ENCODE assay signal across 9 cellular contexts in genomic region chr9:35078066-35078465, GRCh38. TPM values are rescaled to one million over a fixed set of nuclear protein-coding genes. Genes with fewer than 3 reads are reported as not detected.
DNase-seq lines count a peak whose midpoint lies in the region; ATAC-seq and TF ChIP-seq lines count a peak whose summit lies in the region.
"Had no signal": no experiment of that assay in that cellular context is flagged by ENCODE, and none has a peak within 500 bp of the region (broad histone marks: within the 10 kb centered on the region; RNA-seq: fewer than 3 reads in every experiment).

No MANE protein-coding gene starts in this region.

- no peak for ATAC-seq in GM21717 (IDR thresholded peaks at IDR 0.05; ENCODE audit: unreplicated experiment)

- peak overlapping the region; percentile 94 for H3K4me2 ChIP-seq in hepatocyte

- POLR2A ChIA-PET in MCF 10A (lab: Yijun Ruan, JAX) = interaction anchor here (1.1 to 7.6 kb wide), 5 partner anchors 17 to 580 kb away, joined by 3 to 85 read pairs (median 7); partner anchors contain the start of genes CCDC107, PIGO, RMRP and STOML2

- TF ChIP-seq POLR2A in breast epithelium (IDR thresholded peaks at IDR 0.05) = no peak

- no peaks in the 10 kb centered on the region for H3K9me2 ChIP-seq in hepatocyte (replicated peaks; ENCODE audit: insufficient read depth)

- H3K27me3 ChIP-seq in breast epithelium = no peaks in the 10 kb centered on the region
- no peaks in the 10 kb centered on the region for H3K27me3 ChIP-seq in WERI-Rb-1 (ENCODE audit: insufficient read depth, low read depth, severe bottlenecking)
- H3K27me3 ChIP-seq in hepatocyte = no peaks in the 10 kb centered on the region

- peaks cover 20% of the 10 kb centered on the region for H3K79me2 ChIP-seq in hepatocyte

- intact Hi-C loops in MCF 10A (cut with micrococcal nuclease) = no loop called here
- intact Hi-C loops in breast epithelium (cut with DNase I; ENCODE audit: low total_unique reads) = no loop called here

- no peak overlapping the region for H3K27ac Mint-ChIP-seq in MCF 10A (ENCODE audit: low read depth, unreplicated experiment)

- no peaks in the 10 kb centered on the region for H4K20me1 ChIP-seq in hepatocyte (ENCODE audit: insufficient read depth, poor library complexity, severe bottlenecking)

- WGBS in hepatocyte (ENCODE audit: low lambda C conversion rate, missing lambda C conversion rate) = 70% methylated on average over 4 of the region's 4 CpGs

- no peaks in the 10 kb centered on the region for H3K9me3 ChIP-seq in breast epithelium
- H3K9me3 ChIP-seq in WERI-Rb-1 (ENCODE audit: severe bottlenecking) = no peaks in the 10 kb centered on the region
- H3K9me3 ChIP-seq in hepatocyte (ENCODE audit: low read depth) = no peaks in the 10 kb centered on the region

- peak overlapping the region; percentile 94 for H3K4me3 Mint-ChIP-seq in MCF 10A (ENCODE audit: unreplicated experiment)

- BruUV-seq in MCF 10A (replicated peaks; lab: Mats Ljungman, UMichigan) = no TSS peak

- DNase-seq in MCF 10A (ENCODE audit: unreplicated experiment) (no peak), breast epithelium (ENCODE audit: low spot score in 2 of 2) (no peak), WERI-Rb-1 (no peak), hepatocyte (ENCODE audit: low spot score) (no peak), germinal center (ENCODE audit: low spot score) (no peak), EL (no peak), NCI-H2196 treated with DMSO at 0.1 percent for 48 hours (lab: John Stamatoyannopoulos, UW; ENCODE audit: unreplicated experiment) (no peak)
- DNase-seq: NCI-H1105 had no signal

- H3K4me1 ChIP-seq in breast epithelium (peaks cover 0 to 10% of the 10 kb centered on the region in 2 donors), hepatocyte (ENCODE audit: insufficient read depth) (peaks cover 6% of the 10 kb centered on the region)

- H3K4me1 Mint-ChIP-seq in MCF 10A (ENCODE audit: insufficient read depth, unreplicated experiment) = peaks cover 11% of the 10 kb centered on the region

- H3K36me3 Mint-ChIP-seq in MCF 10A (ENCODE audit: insufficient read depth, unreplicated experiment) = peaks cover 21% of the 10 kb centered on the region

- TF ChIP-seq CTCF in MCF 10A (IDR thresholded peaks at IDR 0.05; ENCODE audit: unreplicated experiment) (no peak), breast epithelium (IDR thresholded peaks at IDR 0.05) (no peak), WERI-Rb-1 (IDR thresholded peaks at IDR 0.05; ENCODE audit: low read depth, low read length) (no peak), hepatocyte (IDR thresholded peaks at IDR 0.05; ENCODE audit: poor library complexity) (no peak)

- no peaks in the 10 kb centered on the region for H3K36me3 ChIP-seq in breast epithelium
- peaks cover 51% of the 10 kb centered on the region for H3K36me3 ChIP-seq in WERI-Rb-1
- no peaks in the 10 kb centered on the region for H3K36me3 ChIP-seq in hepatocyte (replicated peaks; ENCODE audit: insufficient read depth, low read depth)

- no peak overlapping the region for H3K27ac ChIP-seq in breast epithelium
- peak overlapping the region; percentile 98 for H3K27ac ChIP-seq in WERI-Rb-1
- no peak overlapping the region for H3K27ac ChIP-seq in hepatocyte

- no peak overlapping the region for H3K4me3 ChIP-seq in breast epithelium
- H3K4me3 ChIP-seq in WERI-Rb-1 (ENCODE audit: low read depth, low read length) = peak overlapping the region; percentile 79
- H3K4me3 ChIP-seq in hepatocyte = no peak overlapping the region

- H3K9me3 Mint-ChIP-seq in MCF 10A (ENCODE audit: unreplicated experiment) = no peaks in the 10 kb centered on the region

- H2AFZ ChIP-seq in hepatocyte = no peak overlapping the region

- CTCF ChIA-PET in MCF 10A (lab: Yijun Ruan, JAX) = interaction anchor here (3.5 to 3.6 kb wide), 2 partner anchors 18 to 178 kb away, joined by 16 to 23 read pairs; partner anchors contain the start of gene PIGO

- H3K27me3 Mint-ChIP-seq in MCF 10A (ENCODE audit: insufficient read depth, unreplicated experiment) = no peaks in the 10 kb centered on the region

RNA-seq across cellular contexts. Expression of gene FANCG, which starts 1.7 kb away (rescaled TPM):
- total RNA-seq in MCF 10A (2022) (20.2 and 21.2 TPM in 2 replicates), breast epithelium (10 to 100 TPM; 10.7 to 15.2 (median 13.4) TPM), hepatocyte (13.4 and 38.2 TPM in 2 replicates)
- polyA plus RNA-seq in hepatocyte = 15.3 and 15.8 TPM in 2 replicates

RNA-seq across cellular contexts. Expression of gene VCP, which starts 5.6 kb away (rescaled TPM):
- 146 and 156 TPM in 2 replicates for total RNA-seq in MCF 10A (2022)
- total RNA-seq in breast epithelium = 100 to 1,000 TPM; 150 to 173 (median 168) TPM
- 234 and 250 TPM in 2 replicates for total RNA-seq in hepatocyte
- polyA plus RNA-seq in hepatocyte = 259 and 284 TPM in 2 replicates

RNA-seq across cellular contexts. Expression of gene PIGO, which starts 18.3 kb away (rescaled TPM):
- total RNA-seq in MCF 10A (2022) (34.8 and 39.2 TPM in 2 replicates), breast epithelium (10 to 100 TPM; 15.4 to 24.9 (median 18.0) TPM), hepatocyte (22.1 and 22.5 TPM in 2 replicates)
- polyA plus RNA-seq in hepatocyte = 39.1 and 41.4 TPM in 2 replicates

RNA-seq across cellular contexts. Expression of gene STOML2, which starts 24.9 kb away (rescaled TPM):
- total RNA-seq in MCF 10A (2022) (203 and 209 TPM in 2 replicates), breast epithelium (100 to 1,000 TPM in 2 of 3 donors, 10 to 100 TPM in 1; 89.4 to 115 (median 101) TPM), hepatocyte (84.0 and 98.0 TPM in 2 replicates)
- polyA plus RNA-seq in hepatocyte = 120 TPM in 2 replicates

RNA-seq across cellular contexts. Expression of gene ATOSB, which starts 37.6 kb away (rescaled TPM):
- total RNA-seq in MCF 10A (2022) (26.0 and 36.2 TPM in 2 replicates), breast epithelium (10 to 100 TPM in 1 of 3 donors, 1 to 10 TPM in 2; 7.8 to 21.1 (median 8.8) TPM), hepatocyte (17.4 and 18.3 TPM in 2 replicates)
- 16.1 and 18.7 TPM in 2 replicates for polyA plus RNA-seq in hepatocyte
